ENCODE assay signal across 12 cellular contexts in genomic region chr6:144415835-144416237, GRCh38.
DNase-seq lines count a peak whose midpoint lies in the region; ATAC-seq and TF ChIP-seq lines count a peak whose summit lies in the region.
"Had no signal": no experiment of that assay in that cellular context is flagged by ENCODE, and none has a peak within 500 bp of the region (broad histone marks: within the 10 kb centered on the region; RNA-seq: fewer than 3 reads in every experiment).

No MANE protein-coding gene starts in this region.

- H3K27ac ChIP-seq in ACC112 (ENCODE audit: low read depth, low read length) (peak overlapping the region; percentile 95), HEK293 (ENCODE audit: extremely low read depth, low read depth, low read length) (no peak overlapping the region)
- H3K27ac ChIP-seq: BLaER1, esophagus squamous epithelium had no signal

- H3K36me3 ChIP-seq in ACC112 (ENCODE audit: insufficient read depth, low read length) (no peaks in the 10 kb centered on the region), HEK293 (ENCODE audit: control insufficient read depth in 2 of 2, insufficient read depth in 1 of 2, low read length in 2 of 2) (no peaks in the 10 kb centered on the region), H7 (replicated peaks; ENCODE audit: control insufficient read depth, insufficient read depth, low read length) (no peaks in the 10 kb centered on the region)
- H3K36me3 ChIP-seq: esophagus squamous epithelium had no signal

- ATAC-seq in HG02938 (IDR thresholded peaks at IDR 0.05; ENCODE audit: unreplicated experiment), result no peak

- H2AFZ ChIP-seq in ACC112 (ENCODE audit: low read length, unreplicated experiment), result no peak overlapping the region

- DNase-seq in astrocyte of the spinal cord (ENCODE audit: low read depth, low spot score), result peak; percentile 53
- DNase-seq in kidney glomerular epithelial cell (lab: John Stamatoyannopoulos, UW), result peak; percentile 59
- DNase-seq in RPMI8226, result no peak
- no peak for DNase-seq in H4 (ENCODE audit: low spot score)
- no peak for DNase-seq in H7
- DNase-seq: esophagus squamous epithelium, left colon, T1000 had no signal

- H3K4me1 ChIP-seq in ACC112 (ENCODE audit: control insufficient read depth, insufficient read depth, low read length, unreplicated experiment) (peaks cover 46% of the 10 kb centered on the region), HEK293 (ENCODE audit: control insufficient read depth, insufficient read depth, low read length) (peaks cover 6% of the 10 kb centered on the region)

- CTCF ChIA-PET in HEK293 (lab: Yijun Ruan, JAX), result no interaction called here

- H3K27me3 ChIP-seq in ACC112 (ENCODE audit: insufficient read depth, low read length) (no peaks in the 10 kb centered on the region), H7 (ENCODE audit: control insufficient read depth, insufficient read depth, low read length) (no peaks in the 10 kb centered on the region)
- H3K27me3 ChIP-seq: BLaER1, esophagus squamous epithelium had no signal

- in situ Hi-C loops in astrocyte of the spinal cord (cut with HindIII; ENCODE audit: low sequenced_read_pairs), result no loop called here

- POLR2A ChIA-PET in HEK293 (lab: Yijun Ruan, JAX), result no interaction called here

- H3K79me2 ChIP-seq in ACC112 (ENCODE audit: control insufficient read depth, insufficient read depth, low read length, unreplicated experiment), result peaks cover 34% of the 10 kb centered on the region

- no peaks in the 10 kb centered on the region for H3K9me3 ChIP-seq in HEK293 (ENCODE audit: control insufficient read depth, insufficient read depth, low read depth, low read length)
- H3K9me3 ChIP-seq: esophagus squamous epithelium had no signal

- TF ChIP-seq CTCF in HEK293 (tag by site-specific recombination; IDR thresholded peaks at IDR 0.05) (no peak), astrocyte of the spinal cord (IDR thresholded peaks at IDR 0.05; ENCODE audit: low read depth, low read length) (no peak)

- H3K4me3 ChIP-seq in ACC112 (ENCODE audit: low read depth, low read length) (peak overlapping the region; percentile 57), HEK293 (ENCODE audit: low read depth, low read length) (no peak overlapping the region), astrocyte of the spinal cord (ENCODE audit: low read depth, low read length) (no peak overlapping the region), H7 (ENCODE audit: insufficient read depth, low read depth, low read length) (no peak overlapping the region)
- H3K4me3 ChIP-seq: BLaER1, esophagus squamous epithelium had no signal

TF ChIP-seq in HEK293, 187 proteins besides CTCF, POLR2A, EP300 and RAD21:
- TF ChIP-seq EGR2 (tag by site-specific recombination; IDR thresholded peaks at IDR 0.05; ENCODE audit: low read depth) (peak; percentile 32; the same call in 1 of the 2 replicates), ZNF658 (tag by site-specific recombination; IDR thresholded peaks at IDR 0.05) (no peak), SETDB1 (IDR thresholded peaks at IDR 0.05; ENCODE audit: insufficient read length, low read length) (no peak), ZBTB48 (tag by site-specific recombination; IDR thresholded peaks at IDR 0.05) (no peak), YY1 (tag by site-specific recombination; IDR thresholded peaks at IDR 0.05) (no peak)
- TF ChIP-seq, protein P1, sequence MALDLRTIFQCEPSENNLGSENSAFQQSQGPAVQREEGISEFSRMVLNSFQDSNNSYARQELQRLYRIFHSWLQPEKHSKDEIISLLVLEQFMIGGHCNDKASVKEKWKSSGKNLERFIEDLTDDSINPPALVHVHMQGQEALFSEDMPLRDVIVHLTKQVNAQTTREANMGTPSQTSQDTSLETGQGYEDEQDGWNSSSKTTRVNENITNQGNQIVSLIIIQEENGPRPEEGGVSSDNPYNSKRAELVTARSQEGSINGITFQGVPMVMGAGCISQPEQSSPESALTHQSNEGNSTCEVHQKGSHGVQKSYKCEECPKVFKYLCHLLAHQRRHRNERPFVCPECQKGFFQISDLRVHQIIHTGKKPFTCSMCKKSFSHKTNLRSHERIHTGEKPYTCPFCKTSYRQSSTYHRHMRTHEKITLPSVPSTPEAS (tag by site-specific recombination; IDR thresholded peaks at IDR 0.05), result peak; percentile 51; the same call in 1 of the 2 replicates

Comparison
In these comparisons a context has a peak if more than half of its experiments do, and no peak if none do; other contexts are left out.
1. DNase-seq: peak in astrocyte of the spinal cord (single experiment) and kidney glomerular epithelial cell (single experiment); none in RPMI8226 (single experiment), H4 (single experiment) and H7 (single experiment).